Comparison of ENCODE assay signal across 28 cellular contexts in genomic region chr1:3085721-3086120, GRCh38.
"Had no signal": no experiment of that assay in that cellular context is flagged by ENCODE, and none has a peak within 500 bp of the region (broad histone marks: within the 10 kb centered on the region; RNA-seq: fewer than 3 reads in every experiment).

No MANE protein-coding gene starts in this region.

- H3K36me3 ChIP-seq: suprapubic skin, thyroid gland, tibial artery, tibial nerve, transverse colon, upper lobe of left lung, upper lobe of right lung, uterus, vagina had no signal

- H3K36me3 Mint-ChIP-seq: stimulated activated memory B cell treated with anti-CD40 and anti-IgM and Interleukin-4, amounts not matched to agents 10 μg/mL and 1 μg/mL and 100 μg/mL, for 72 hours; type B pancreatic cell had no signal

- H3K9me3 Mint-ChIP-seq: stimulated activated effector memory CD8-positive, alpha-beta T cell treated with anti-CD3 and anti-CD28 coated beads, Interleukin-12 subunit alpha, Interleukin-12 subunit beta, amount 100 ng/mL, for 72 hours; stimulated activated memory B cell treated with anti-CD40 and anti-IgM and Interleukin-4, amounts not matched to agents 10 μg/mL and 1 μg/mL and 100 μg/mL, for 72 hours; stimulated activated naive CD8-positive, alpha-beta T cell treated with anti-CD3 and anti-CD28 coated beads, Interleukin-15, amount 100 ng/mL, for 72 hours; stimulated activated naive CD8-positive, alpha-beta T cell treated with anti-CD3 and anti-CD28 coated beads, Interleukin-15, Interleukin-2, amounts not matched to agents 100 ng/mL and 50 ng/mL, for 24 hours; type B pancreatic cell had no signal

- H3K4me3 Mint-ChIP-seq: stimulated activated effector memory CD8-positive, alpha-beta T cell treated with anti-CD3 and anti-CD28 coated beads, Interleukin-12 subunit alpha, Interleukin-12 subunit beta, amount 100 ng/mL, for 72 hours; stimulated activated memory B cell treated with anti-CD40 and anti-IgM and Interleukin-4, amounts not matched to agents 10 μg/mL and 1 μg/mL and 100 μg/mL, for 72 hours; stimulated activated naive CD8-positive, alpha-beta T cell treated with anti-CD3 and anti-CD28 coated beads, Interleukin-15, amount 100 ng/mL, for 72 hours; stimulated activated naive CD8-positive, alpha-beta T cell treated with anti-CD3 and anti-CD28 coated beads, Interleukin-15, Interleukin-2, amounts not matched to agents 100 ng/mL and 50 ng/mL, for 24 hours; type B pancreatic cell had no signal

- H3K27ac ChIP-seq: stomach, suprapubic skin, testis, thoracic aorta, thyroid gland, transverse colon, upper lobe of left lung, upper lobe of right lung, uterus, vagina had no signal

- DNase-seq: stimulated activated CD4-positive, alpha-beta T cell treated with anti-CD3 and anti-CD28 coated beads, Interleukin-2, amount 100 ng/mL, for 48 hours; stimulated activated CD4-positive, alpha-beta T cell treated with anti-CD3 and anti-CD28 coated beads, Interleukin-4, amount 100 ng/mL, for 1 hour; stimulated activated CD4-positive, alpha-beta T cell treated with anti-CD3 and anti-CD28 coated beads, Interleukin-4, amount 100 ng/mL, for 24 hours; stimulated activated CD4-positive, alpha-beta T cell treated with anti-CD3 and anti-CD28 coated beads, Interleukin-4, amount 100 ng/mL, for 4 hours; stimulated activated CD8-positive, alpha-beta memory T cell treated with anti-CD3 and anti-CD28 coated beads, Interleukin-4, amount 100 ng/mL, for 48 hours; stimulated activated naive CD4-positive, alpha-beta T cell; stimulated activated naive CD4-positive, alpha-beta T cell treated with Interleukin-2 at 50 U/mL for 16 hours; stimulated activated naive CD8-positive, alpha-beta T cell treated with anti-CD3 and anti-CD28 coated beads, Interleukin-15, amount 100 ng/mL, for 72 hours; stimulated activated naive CD8-positive, alpha-beta T cell treated with anti-CD3 and anti-CD28 coated beads, Interleukin-15, Interleukin-2, amounts not matched to agents 100 U/mL and 50 U/mL, for 24 hours; stomach; substantia nigra; testis; thyroid gland; tibial artery; transverse colon; trophoblast cell; upper lobe of right lung; uterus had no signal

- FAIRE-seq: urothelium cell line had no signal

- H3K27ac Mint-ChIP-seq: stimulated activated effector memory CD8-positive, alpha-beta T cell treated with anti-CD3 and anti-CD28 coated beads, Interleukin-12 subunit alpha, Interleukin-12 subunit beta, amount 100 ng/mL, for 72 hours; stimulated activated memory B cell treated with anti-CD40 and anti-IgM and Interleukin-4, amounts not matched to agents 10 μg/mL and 1 μg/mL and 100 μg/mL, for 72 hours; stimulated activated naive CD8-positive, alpha-beta T cell treated with anti-CD3 and anti-CD28 coated beads, Interleukin-15, amount 100 ng/mL, for 72 hours; stimulated activated naive CD8-positive, alpha-beta T cell treated with anti-CD3 and anti-CD28 coated beads, Interleukin-15, Interleukin-2, amounts not matched to agents 100 ng/mL and 50 ng/mL, for 24 hours; type B pancreatic cell had no signal

- H3K4me1 ChIP-seq: suprapubic skin, testis, thyroid gland, transverse colon, upper lobe of left lung, upper lobe of right lung, uterus, vagina had no signal

- H3K4me1 Mint-ChIP-seq: stimulated activated effector memory CD8-positive, alpha-beta T cell treated with anti-CD3 and anti-CD28 coated beads, Interleukin-12 subunit alpha, Interleukin-12 subunit beta, amount 100 ng/mL, for 72 hours; stimulated activated memory B cell treated with anti-CD40 and anti-IgM and Interleukin-4, amounts not matched to agents 10 μg/mL and 1 μg/mL and 100 μg/mL, for 72 hours; stimulated activated naive CD8-positive, alpha-beta T cell treated with anti-CD3 and anti-CD28 coated beads, Interleukin-15, amount 100 ng/mL, for 72 hours had no signal

- H3K27me3 Mint-ChIP-seq: stimulated activated naive CD8-positive, alpha-beta T cell treated with anti-CD3 and anti-CD28 coated beads, Interleukin-15, amount 100 ng/mL, for 72 hours; stimulated activated naive CD8-positive, alpha-beta T cell treated with anti-CD3 and anti-CD28 coated beads, Interleukin-15, Interleukin-2, amounts not matched to agents 100 ng/mL and 50 ng/mL, for 24 hours had no signal

- H3K9me3 ChIP-seq: stomach, suprapubic skin, testis, thoracic aorta, thyroid gland, tibial artery, tibial nerve, transverse colon, upper lobe of left lung, upper lobe of right lung, uterus, vagina had no signal

- ATAC-seq: stimulated activated effector memory CD8-positive, alpha-beta T cell treated with anti-CD3 and anti-CD28 coated beads, Interleukin-12 subunit alpha, Interleukin-12 subunit beta, amount 100 ng/mL, for 72 hours; stimulated activated memory B cell treated with anti-CD40 and anti-IgM and Interleukin-4, amounts not matched to agents 10 μg/mL and 1 μg/mL and 100 μg/mL, for 72 hours; stimulated activated naive CD8-positive, alpha-beta T cell treated with anti-CD3 and anti-CD28 coated beads, Interleukin-15, amount 100 ng/mL, for 72 hours; stimulated activated naive CD8-positive, alpha-beta T cell treated with anti-CD3 and anti-CD28 coated beads, Interleukin-15, Interleukin-2, amounts not matched to agents 100 U/mL and 50 U/mL, for 24 hours; upper lobe of right lung had no signal

- H3K4me3 ChIP-seq: stomach, suprapubic skin, testis, thoracic aorta, thyroid gland, tibial artery, tibial nerve, transverse colon, upper lobe of left lung, upper lobe of right lung, uterus, vagina had no signal

- H3K27me3 ChIP-seq: testis, thyroid gland, tibial artery, tibial nerve, transverse colon, upper lobe of left lung, uterus, vagina had no signal
